Comparison of ENCODE assay signal across 1 cellular context in the genomic region with DNA sequence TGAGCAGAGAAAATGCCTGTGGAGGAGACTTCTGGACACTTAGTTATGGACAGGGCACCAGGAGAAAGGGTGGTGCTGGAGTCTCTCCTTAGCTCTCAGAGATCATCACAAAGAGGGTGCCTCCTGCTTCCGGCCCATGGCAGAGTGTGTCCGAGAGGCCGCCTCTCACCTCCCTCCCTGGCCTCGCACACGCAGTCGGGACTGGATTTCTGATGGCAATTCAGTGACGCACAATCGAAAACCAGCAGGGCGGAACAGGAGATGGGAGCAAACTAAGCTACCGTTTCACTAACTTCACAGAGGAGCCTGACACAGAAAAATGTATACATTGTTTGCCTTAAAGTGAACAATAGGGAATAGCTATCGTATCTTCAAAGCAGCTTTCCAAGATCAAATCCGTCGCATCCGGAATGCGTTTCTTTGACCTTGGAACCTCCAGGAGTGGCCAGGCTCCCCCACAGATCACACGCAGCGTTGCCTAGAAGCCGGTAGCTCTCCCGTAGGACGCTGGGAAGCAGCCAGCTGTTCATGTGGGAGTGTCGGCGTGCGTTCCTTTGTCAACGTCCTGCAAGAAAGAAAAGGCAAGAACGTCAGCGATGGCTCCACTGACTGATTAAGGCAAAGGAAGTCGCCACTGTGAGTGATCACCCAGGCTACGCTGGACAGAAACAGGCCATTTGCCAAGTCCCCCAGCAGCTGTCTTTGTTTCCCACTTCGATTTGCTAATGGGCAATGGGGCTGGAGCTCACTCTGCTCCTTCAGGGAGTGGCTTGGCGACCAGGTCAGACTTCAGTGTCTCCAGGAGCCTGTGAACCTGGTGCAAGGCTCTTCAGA.
A peak's percentile ranks its signal among the peaks of the same experiment; 100 is the strongest.
TF ChIP-seq lines count a peak whose summit lies in the region.
"Not testable (repeated sequence)": the region's sequence is repeated elsewhere in the genome, so short reads cannot be mapped to it uniquely, and the experiment has no call there.

No MANE protein-coding gene starts in this region.

TF ChIP-seq in K562, 482 proteins besides CTCF, POLR2A, EP300 and RAD21:
- TF ChIP-seq NR2C2 (CRISPR knock-in tag; IDR thresholded peaks at IDR 0.05) = not testable (repeated sequence)
- TF ChIP-seq NR2C2 (tag; IDR thresholded peaks at IDR 0.05) (peak; percentile 31; the same call in 1 of the 2 replicates), ZNF639 (CRISPR knock-in tag; conservative IDR thresholded peaks at IDR 0.05 in 1 of 2, IDR thresholded peaks at IDR 0.05 in 1 of 2) (0 out of 4 replicates have a peak, but pooled peaks of 1 of the 2 experiments have one; percentile 8)
